10 cellular contexts compared by ENCODE assay signal in the genomic region with DNA sequence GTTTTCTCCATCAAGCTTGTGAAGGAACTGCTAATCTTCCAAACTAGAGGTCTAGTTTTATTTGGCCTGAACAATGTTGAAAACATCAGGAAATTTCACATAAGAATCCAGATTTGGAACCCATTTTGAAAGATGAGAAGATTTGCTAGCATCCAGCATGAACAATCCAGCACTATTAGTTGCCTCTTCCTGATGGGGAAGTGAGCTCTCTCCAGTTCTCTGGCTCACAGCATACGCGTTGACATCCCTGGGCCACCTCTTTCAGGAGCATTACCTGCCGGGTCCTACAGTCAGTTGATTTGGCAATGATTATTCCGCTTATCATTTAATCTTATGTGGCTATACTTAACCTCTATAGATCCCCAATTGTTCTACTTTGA. TPM values are rescaled to one million over a fixed set of nuclear protein-coding genes. Genes with fewer than 3 reads are reported as not detected.
DNase-seq lines count a peak whose midpoint lies in the region; ATAC-seq and TF ChIP-seq lines count a peak whose summit lies in the region.
"Had no signal": no experiment of that assay in that cellular context is flagged by ENCODE, and none has a peak within 500 bp of the region (broad histone marks: within the 10 kb centered on the region; RNA-seq: fewer than 3 reads in every experiment).

No MANE protein-coding gene starts in this region.

- H2AFZ ChIP-seq in KMS-11 (ENCODE audit: low read depth): no peak overlapping the region
- H2AFZ ChIP-seq in parathyroid adenoma: peak overlapping the region; percentile 38

- H3K9ac ChIP-seq in KMS-11: no peak overlapping the region
- H3K9ac ChIP-seq in parathyroid adenoma: no peak overlapping the region

- H3K27ac Mint-ChIP-seq in chondrocyte (ENCODE audit: unreplicated experiment): peak overlapping the region; percentile 90
- peak overlapping the region in 1 of 7 donors; percentile 6 for H3K27ac Mint-ChIP-seq in CD4-positive, alpha-beta memory T cell

- H3K4me1 Mint-ChIP-seq in chondrocyte (ENCODE audit: low read depth): peaks cover 24% of the 10 kb centered on the region
- H3K4me1 Mint-ChIP-seq in CD4-positive, alpha-beta memory T cell: peaks cover 5 to 14% (median 12%) of the 10 kb centered on the region in 4 donors

- TF ChIP-seq CTCF in KMS-11 (conservative IDR thresholded peaks at IDR 0.05; ENCODE audit: low read depth, low read length): no peak
- no peak for TF ChIP-seq CTCF in chondrocyte (IDR thresholded peaks at IDR 0.05)
- no peak for TF ChIP-seq CTCF in parathyroid adenoma (IDR thresholded peaks at IDR 0.05)

- ATAC-seq in GM19023 (IDR thresholded peaks at IDR 0.05; ENCODE audit: unreplicated experiment): no peak

- DNase-seq in Daoy (ENCODE audit: low read depth): peak; percentile 62
- no peak for DNase-seq in chondrocyte (ENCODE audit: low spot score)
- DNase-seq in CD4-positive, alpha-beta memory T cell: no peak
- DNase-seq in HPDE6-E6E7 (ENCODE audit: extremely low spot score): no peak
- DNase-seq: activated CD4-positive, CD25-positive, alpha-beta regulatory T cell treated with anti-CD3 and anti-CD28 coated beads, Interleukin-2, amount 50 U/mL, for 72 hours had no signal

- intact Hi-C loops in CD4-positive, alpha-beta memory T cell (cut with micrococcal nuclease): no loop called here

- no peaks in the 10 kb centered on the region for H3K9me3 Mint-ChIP-seq in chondrocyte (ENCODE audit: low read depth)
- H3K9me3 Mint-ChIP-seq in CD4-positive, alpha-beta memory T cell: peaks cover 0 to 3% (median 0%) of the 10 kb centered on the region in 8 donors

- POLR2A ChIA-PET in CD4-positive, alpha-beta memory T cell (lab: Charles Lee; ENCODE audit: partially characterized antibody): no interaction called here

- no peaks in the 10 kb centered on the region for H3K27me3 Mint-ChIP-seq in chondrocyte (ENCODE audit: low read depth)
- peaks cover 9 to 11% of the 10 kb centered on the region in 2 donors for H3K27me3 Mint-ChIP-seq in CD4-positive, alpha-beta memory T cell

- H4K20me1 ChIP-seq in KMS-11 (ENCODE audit: insufficient read depth): no peaks in the 10 kb centered on the region

- H3K27me3 ChIP-seq in KMS-11 (ENCODE audit: insufficient read depth, low read depth) (no peaks in the 10 kb centered on the region), parathyroid adenoma (ENCODE audit: control insufficient read depth, insufficient read depth, low read length) (no peaks in the 10 kb centered on the region)
- no peaks in the 10 kb centered on the region for H3K27me3 ChIP-seq in CD4-positive, alpha-beta memory T cell (ENCODE audit: insufficient read depth, low read length)
- H3K27me3 ChIP-seq: gastroesophageal sphincter had no signal

- no peaks in the 10 kb centered on the region for H3K9me3 ChIP-seq in parathyroid adenoma (ENCODE audit: control insufficient read depth, low read length)
- no peaks in the 10 kb centered on the region for H3K9me3 ChIP-seq in CD4-positive, alpha-beta memory T cell (ENCODE audit: control insufficient read depth in 1 of 2, low read length in 2 of 2)
- H3K9me3 ChIP-seq: gastroesophageal sphincter had no signal

- H3K4me2 ChIP-seq in KMS-11: peak overlapping the region; percentile 61
- no peak overlapping the region for H3K4me2 ChIP-seq in parathyroid adenoma (ENCODE audit: low read length)

- H3K79me2 ChIP-seq in KMS-11 (ENCODE audit: insufficient read depth, low read depth) (no peaks in the 10 kb centered on the region), parathyroid adenoma (no peaks in the 10 kb centered on the region)

- H3K36me3 ChIP-seq in KMS-11 (ENCODE audit: insufficient read depth) (no peaks in the 10 kb centered on the region), parathyroid adenoma (ENCODE audit: control insufficient read depth, insufficient read depth, low read length) (no peaks in the 10 kb centered on the region)
- no peaks in the 10 kb centered on the region for H3K36me3 ChIP-seq in CD4-positive, alpha-beta memory T cell (ENCODE audit: insufficient read depth, low read length)
- H3K36me3 ChIP-seq: gastroesophageal sphincter had no signal

- CTCF ChIA-PET in CD4-positive, alpha-beta memory T cell (lab: Charles Lee; ENCODE audit: partially characterized antibody): interaction anchor here (1.0 kb wide), 1 partner anchor 153 kb away, joined by 4 read pairs; no protein-coding TSS in a partner anchor

- H3K27ac ChIP-seq in KMS-11 (no peak overlapping the region), parathyroid adenoma (no peak overlapping the region)
- no peak overlapping the region for H3K27ac ChIP-seq in CD4-positive, alpha-beta memory T cell (ENCODE audit: low read depth, low read length)
- H3K27ac ChIP-seq: gastroesophageal sphincter had no signal

- H3K4me3 ChIP-seq in KMS-11 (IDR thresholded peaks at IDR 0.05; ENCODE audit: insufficient read depth, low read depth, low read length) (no peak overlapping the region), parathyroid adenoma (ENCODE audit: low read depth, low read length) (no peak overlapping the region)
- H3K4me3 ChIP-seq in CD4-positive, alpha-beta memory T cell (ENCODE audit: low read length in 2 of 2): no peak overlapping the region
- H3K4me3 ChIP-seq: gastroesophageal sphincter had no signal

- H3K4me1 ChIP-seq in KMS-11 (ENCODE audit: low read depth, poor library complexity, severe bottlenecking): peaks cover 31% of the 10 kb centered on the region
- peaks cover 8% of the 10 kb centered on the region for H3K4me1 ChIP-seq in parathyroid adenoma
- peaks cover 10% of the 10 kb centered on the region for H3K4me1 ChIP-seq in CD4-positive, alpha-beta memory T cell (ENCODE audit: insufficient read depth, low read length)

- no peaks in the 10 kb centered on the region for H3K36me3 Mint-ChIP-seq in chondrocyte (ENCODE audit: low read depth)
- no peaks in the 10 kb centered on the region for H3K36me3 Mint-ChIP-seq in CD4-positive, alpha-beta memory T cell

- no peak overlapping the region for H3K4me3 Mint-ChIP-seq in chondrocyte (ENCODE audit: unreplicated experiment)
- H3K4me3 Mint-ChIP-seq in CD4-positive, alpha-beta memory T cell: peak overlapping the region in 1 of 8 donors; percentile 40

RNA-seq across cellular contexts. Expression of a gene that starts 10.9 kb away (rescaled TPM):
- total RNA-seq in Daoy (2014; rRNA removed; shearing (Covaris generic)): 0.40 and 0.77 TPM in 2 replicates
- total RNA-seq in chondrocyte: not detected in 3 replicates
- total RNA-seq in CD4-positive, alpha-beta memory T cell: not detected
- polyA plus RNA-seq in CD4-positive, alpha-beta memory T cell: not detected
- total RNA-seq: LHCN-M2 had no signal

RNA-seq across cellular contexts. Expression of a gene that starts 23.6 kb away (rescaled TPM):
- total RNA-seq in Daoy (2014; rRNA removed; shearing (Covaris generic)): not detected in 2 replicates
- not detected in 3 replicates for total RNA-seq in chondrocyte
- total RNA-seq in CD4-positive, alpha-beta memory T cell: not detected
- not detected for polyA plus RNA-seq in CD4-positive, alpha-beta memory T cell
- total RNA-seq: LHCN-M2 had no signal

RNA-seq across cellular contexts. Expression of a gene that starts 27.4 kb away (rescaled TPM):
- not detected in 2 replicates for total RNA-seq in Daoy (2014; rRNA removed; shearing (Covaris generic))
- not detected in 3 replicates for total RNA-seq in chondrocyte
- total RNA-seq in CD4-positive, alpha-beta memory T cell: 1 to 10 TPM in 1 of 2 experiments, under 1 TPM in 1; 0.94 to 1.3 TPM
- 1 to 10 TPM in 1 of 2 donors, under 1 TPM in 1; 0.36 to 1.2 TPM for polyA plus RNA-seq in CD4-positive, alpha-beta memory T cell
- total RNA-seq: LHCN-M2 had no signal
